Comparison of ENCODE assay signal across 9 cellular contexts in genomic region chr14:77181124-77181602, GRCh38. TPM values are rescaled to one million over a fixed set of nuclear protein-coding genes. Genes with fewer than 3 reads are reported as not detected.
DNase-seq lines count a peak whose midpoint lies in the region; ATAC-seq and TF ChIP-seq lines count a peak whose summit lies in the region.
"Had no signal": no experiment of that assay in that cellular context is flagged by ENCODE, and none has a peak within 500 bp of the region (broad histone marks: within the 10 kb centered on the region; RNA-seq: fewer than 3 reads in every experiment).

No MANE protein-coding gene starts in this region.

- in situ Hi-C loops in KBM-7 (cut with MboI; ENCODE audit: low pct_unique_long_range_greater_than_20kb, low sequenced_read_pairs): no loop called here
- in situ Hi-C loops in gastrocnemius medialis (cut with MboI; ENCODE audit: low sequenced_read_pairs in 4 of 4): no loop called here

- ATAC-seq in HCT116 (peak; percentile 65), memory B cell (ENCODE audit: low read depth) (peak; percentile 17), GM18861 (IDR thresholded peaks at IDR 0.05; ENCODE audit: unreplicated experiment) (no peak), gastrocnemius medialis (no peak)

- POLR2A ChIA-PET in HCT116 (lab: Charles Lee): interaction anchor here (0.6 to 2.0 kb wide), 5 partner anchors 10 to 325 kb away, joined by 3 to 6 read pairs (median 4); partner anchors contain the start of genes GSTZ1 and POMT2
- POLR2A ChIA-PET in activated CD4-positive, alpha-beta memory T cell treated with anti-CD3 and anti-CD28 coated beads for 36 hours (lab: Charles Lee): interaction anchor here (0.6 kb wide), 1 partner anchor 9 kb away, joined by 3 read pairs; no protein-coding TSS in a partner anchor

- DNase-seq in BE2C (no peak), HCT116 (ENCODE audit: low read depth, low spot score) (no peak), memory B cell (ENCODE audit: low spot score in 2 of 2) (no peak), KBM-7 (no peak), gastrocnemius medialis (no peak), NCI-H774 (lab: John Stamatoyannopoulos, UW) (no peak)
- DNase-seq in activated CD4-positive, alpha-beta memory T cell treated with anti-CD3 and anti-CD28 coated beads for 36 hours: no peak

- peak overlapping the region; percentile 73 for H3K4me3 ChIP-seq in BE2C (ENCODE audit: low read depth, low read length)
- H3K4me3 ChIP-seq in HCT116 (replicated peaks in 1 of 2; ENCODE audit: low read depth in 1 of 2, low read length in 2 of 2): peak overlapping the region; percentile 66 to 68
- peak overlapping the region in 1 of 4 donors; percentile 31 for H3K4me3 ChIP-seq in gastrocnemius medialis
- H3K4me3 ChIP-seq: lung had no signal

- H4K20me1 ChIP-seq in HCT116 (ENCODE audit: insufficient read depth): no peaks in the 10 kb centered on the region

- H3K4me2 ChIP-seq in HCT116 (ENCODE audit: low read length): peak overlapping the region; percentile 90

- intact Hi-C loops in HCT116 (cut with micrococcal nuclease): no loop called here
- intact Hi-C loops in activated CD4-positive, alpha-beta memory T cell treated with anti-CD3 and anti-CD28 coated beads for 36 hours (cut with micrococcal nuclease): no loop called here
- intact Hi-C loops in gastrocnemius medialis (cut with DNase I; ENCODE audit: low total_unique reads): no loop called here

- H3K9me3 ChIP-seq in BE2C: no peaks in the 10 kb centered on the region
- no peaks in the 10 kb centered on the region for H3K9me3 ChIP-seq in HCT116 (ENCODE audit: control insufficient read depth in 1 of 2, insufficient read depth in 1 of 2, low read depth in 1 of 2, low read length in 2 of 2)
- no peaks in the 10 kb centered on the region for H3K9me3 ChIP-seq in gastrocnemius medialis

- no peak for TF ChIP-seq RAD21 in HCT116 (IDR thresholded peaks at IDR 0.05; ENCODE audit: low read depth)

- peak overlapping the region; percentile 67 for H3K4me3 Mint-ChIP-seq in activated CD4-positive, alpha-beta memory T cell treated with anti-CD3 and anti-CD28 coated beads for 36 hours
- H3K4me3 Mint-ChIP-seq in memory B cell: peak overlapping the region; percentile 85

- peak overlapping the region; percentile 93 for H2AFZ ChIP-seq in HCT116 (ENCODE audit: low read depth, low read length, poor library complexity, severe bottlenecking)

- H3K36me3 ChIP-seq in BE2C (no peaks in the 10 kb centered on the region), HCT116 (ENCODE audit: control insufficient read depth in 1 of 2, insufficient read depth in 2 of 2, low read length in 2 of 2) (no peaks in the 10 kb centered on the region), gastrocnemius medialis (no peaks in the 10 kb centered on the region)

- no peaks in the 10 kb centered on the region for H3K27me3 ChIP-seq in BE2C
- no peaks in the 10 kb centered on the region for H3K27me3 ChIP-seq in HCT116 (ENCODE audit: insufficient read depth, low read length)
- peaks cover 29 to 33% (median 33%) of the 10 kb centered on the region in 3 donors for H3K27me3 ChIP-seq in gastrocnemius medialis

- H3K27ac ChIP-seq in HCT116 (ENCODE audit: low read depth, low read length) (peak overlapping the region; percentile 64), gastrocnemius medialis (no peak overlapping the region)

- H3K27me3 Mint-ChIP-seq in activated CD4-positive, alpha-beta memory T cell treated with anti-CD3 and anti-CD28 coated beads for 36 hours: peaks cover 9% of the 10 kb centered on the region
- H3K27me3 Mint-ChIP-seq in memory B cell: peaks cover 5% of the 10 kb centered on the region

- CTCF ChIA-PET in HCT116 (lab: Charles Lee): interaction anchor here (0.9 to 2.1 kb wide), 5 partner anchors 28 to 308 kb away, joined by 4 to 23 read pairs (median 5); partner anchors contain the start of genes GSTZ1 and POMT2
- CTCF ChIA-PET in activated CD4-positive, alpha-beta memory T cell treated with anti-CD3 and anti-CD28 coated beads for 36 hours (lab: Charles Lee): interaction anchor here (1.1 kb wide), 1 partner anchor 110 kb away, joined by 4 read pairs; no protein-coding TSS in a partner anchor

- H3K36me3 Mint-ChIP-seq in activated CD4-positive, alpha-beta memory T cell treated with anti-CD3 and anti-CD28 coated beads for 36 hours: no peaks in the 10 kb centered on the region
- H3K36me3 Mint-ChIP-seq in memory B cell: no peaks in the 10 kb centered on the region

- H3K9me2 ChIP-seq in HCT116 (ENCODE audit: insufficient read depth): no peaks in the 10 kb centered on the region

- H3K9me3 Mint-ChIP-seq in activated CD4-positive, alpha-beta memory T cell treated with anti-CD3 and anti-CD28 coated beads for 36 hours: no peaks in the 10 kb centered on the region
- no peaks in the 10 kb centered on the region for H3K9me3 Mint-ChIP-seq in memory B cell

- peak overlapping the region; percentile 27; the same call in 1 of the 2 replicates for H3K9ac ChIP-seq in HCT116 (ENCODE audit: low read length)

- RAD21 ChIA-PET in HCT116 (lab: Charles Lee; ENCODE audit: low non-redundant PET in 1 of 2, low total read pairs in 2 of 2, uncharacterized antibody in 2 of 2, unreplicated experiment in 2 of 2): no interaction called here

- H3K4me1 ChIP-seq in BE2C (peaks cover 4% of the 10 kb centered on the region; the same call in 1 of the 2 replicates), HCT116 (ENCODE audit: control insufficient read depth in 1 of 2, insufficient read depth in 2 of 2, low read length in 2 of 2) (peaks cover 9 to 44% of the 10 kb centered on the region in 2 experiments), gastrocnemius medialis (no peaks in the 10 kb centered on the region)

- no TSS peak for BruUV-seq in HCT116 (replicated peaks; lab: Mats Ljungman, UMichigan)

- H3K79me2 ChIP-seq in HCT116 (ENCODE audit: insufficient read depth, low read length): no peaks in the 10 kb centered on the region

- TF ChIP-seq POLR2A in HCT116 (IDR thresholded peaks at IDR 0.05; ENCODE audit: borderline replicate concordance, extremely low read depth, insufficient read depth, insufficient read length) (no peak), gastrocnemius medialis (IDR thresholded peaks at IDR 0.05) (no peak)

- peaks cover 21% of the 10 kb centered on the region for H3K4me1 Mint-ChIP-seq in activated CD4-positive, alpha-beta memory T cell treated with anti-CD3 and anti-CD28 coated beads for 36 hours (ENCODE audit: low read depth)
- H3K4me1 Mint-ChIP-seq in memory B cell: peaks cover 22% of the 10 kb centered on the region

- TF ChIP-seq CTCF in BE2C (IDR thresholded peaks at IDR 0.05; ENCODE audit: low read depth, low read length) (no peak), HCT116 (IDR thresholded peaks at IDR 0.05 in 2 of 3, conservative IDR thresholded peaks at IDR 0.05 in 1 of 3; ENCODE audit: borderline replicate concordance in 1 of 3, insufficient read depth in 1 of 3, low read depth in 2 of 3, low read length in 2 of 3) (no peak), gastrocnemius medialis (IDR thresholded peaks at IDR 0.05 in 4 of 5, conservative IDR thresholded peaks at IDR 0.05 in 1 of 5) (no peak)

- H3K27ac Mint-ChIP-seq in activated CD4-positive, alpha-beta memory T cell treated with anti-CD3 and anti-CD28 coated beads for 36 hours: no peak overlapping the region
- H3K27ac Mint-ChIP-seq in memory B cell: no peak overlapping the region

TF ChIP-seq in HCT116, 20 proteins besides CTCF, POLR2A, EP300 and RAD21:
- TF ChIP-seq FOSL1 (IDR thresholded peaks at IDR 0.05; ENCODE audit: low read depth) (no peak), SIN3A (IDR thresholded peaks at IDR 0.05; ENCODE audit: low read depth) (no peak), POLR2AphosphoS5 (IDR thresholded peaks at IDR 0.05; ENCODE audit: low read depth, low read length) (no peak), ZBTB33 (IDR thresholded peaks at IDR 0.05; ENCODE audit: extremely low read depth, insufficient replicate concordance, low read length) (no peak)

RNA-seq across cellular contexts. Expression of gene TMEM63C, which starts 0.4 kb away (rescaled TPM):
- 7.2 TPM for polyA plus RNA-seq in BE2C (2012; ENCODE audit: insufficient read depth, insufficient read length, low read depth)
- total RNA-seq in HCT116 (2021; ENCODE audit: unreplicated experiment): 5.7 TPM
- polyA plus RNA-seq in HCT116 (2012): 4.9 and 5.4 TPM in 2 replicates
- total RNA-seq in activated CD4-positive, alpha-beta memory T cell treated with anti-CD3 and anti-CD28 coated beads for 36 hours: 1 to 10 TPM in 1 of 2 experiments, under 1 TPM in 1; 0.80 to 1.7 TPM
- total RNA-seq in gastrocnemius medialis: under 1 TPM in 2 of 4 donors, not detected in 2; 0.05 TPM

RNA-seq across cellular contexts. Expression of gene ZDHHC22, which starts 39.6 kb away (rescaled TPM):
- 4.3 TPM for polyA plus RNA-seq in BE2C (2012; ENCODE audit: insufficient read depth, insufficient read length, low read depth)
- total RNA-seq in HCT116 (2021; ENCODE audit: unreplicated experiment) (0.10 TPM), gastrocnemius medialis (not detected)
- 0.04 and 0.13 TPM in 2 replicates for polyA plus RNA-seq in HCT116 (2012)
- total RNA-seq in activated CD4-positive, alpha-beta memory T cell treated with anti-CD3 and anti-CD28 coated beads for 36 hours: not detected
- total RNA-seq: lung had no signal

Comparison
In these comparisons a context has a peak if more than half of its experiments do, and no peak if none do; other contexts are left out.
1. ATAC-seq: peak in HCT116 (single experiment) and memory B cell (single experiment); none in GM18861 (single experiment) and gastrocnemius medialis (0 of 2).